Comparison of ENCODE assay signal across 27 cellular contexts in the genomic region with DNA sequence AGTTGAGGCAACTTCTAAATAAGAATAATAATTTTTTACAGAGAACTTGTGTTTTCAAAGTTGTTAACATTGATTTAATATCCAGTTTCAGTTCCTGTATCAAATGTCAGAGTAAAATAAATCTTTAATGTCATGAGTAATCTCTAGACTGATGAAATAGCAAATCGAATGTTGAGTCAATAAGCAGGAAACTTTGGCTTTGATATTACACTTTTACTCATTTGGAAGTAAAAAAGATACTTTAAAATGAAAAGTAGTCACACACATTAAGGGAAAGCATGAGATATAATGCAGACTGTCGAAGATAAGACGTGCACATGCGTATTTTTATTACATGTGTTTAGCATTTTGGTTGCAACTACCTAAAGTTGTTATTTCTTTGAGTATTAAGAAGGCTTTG.
DNase-seq lines count a peak whose midpoint lies in the region; ATAC-seq and TF ChIP-seq lines count a peak whose summit lies in the region.
"Had no signal": no experiment of that assay in that cellular context is flagged by ENCODE, and none has a peak within 500 bp of the region (broad histone marks: within the 10 kb centered on the region; RNA-seq: fewer than 3 reads in every experiment).

No MANE protein-coding gene starts in this region.

- H3K4me3 ChIP-seq in fibroblast of the aortic adventitia (ENCODE audit: low read depth, low read length), result no peak overlapping the region
- H3K4me3 ChIP-seq: esophagus squamous epithelium, skin epidermis had no signal

- POLR2A ChIA-PET in RWPE1 (lab: Yijun Ruan, JAX; ENCODE audit: low non-redundant PET), result no interaction called here

- peaks cover 4% of the 10 kb centered on the region for H3K9me3 Mint-ChIP-seq in activated T-cell treated with anti-CD3 and anti-CD28 coated beads, Interleukin-2, amount 50 U/mL, for 4 hours
- H3K9me3 Mint-ChIP-seq: endodermal cell had no signal

- peaks cover 16% of the 10 kb centered on the region for H3K4me1 Mint-ChIP-seq in activated T-cell treated with anti-CD3 and anti-CD28 coated beads, Interleukin-2, amount 50 U/mL, for 4 hours (ENCODE audit: low read depth)
- H3K4me1 Mint-ChIP-seq: activated CD4-positive, alpha-beta T cell treated with anti-CD3 and anti-CD28 coated beads, Interleukin-2, amount 10 ng/mL, durations not matched to agents 7 days and 5 days; endodermal cell had no signal

- no peak overlapping the region for H3K27ac ChIP-seq in RWPE1
- H3K27ac ChIP-seq: esophagus squamous epithelium, neutrophil, skin epidermis had no signal

- DNase-seq in activated T-cell treated with anti-CD3 and anti-CD28 coated beads, Interleukin-2, amount 50 U/mL, for 4 hours, result no peak
- DNase-seq in activated T-cell treated with anti-CD3 and anti-CD28 coated beads, Interleukin-2, amount 50 U/mL, for 48 hours, result no peak
- DNase-seq in RWPE1 (ENCODE audit: low spot score), result peak; percentile 8
- DNase-seq in fibroblast of the aortic adventitia (ENCODE audit: low read depth), result peak; percentile 1
- peak; percentile 6 for DNase-seq in stromal cell of bone marrow (ENCODE audit: low read depth)
- DNase-seq: activated CD4-positive, alpha-beta T cell treated with anti-CD3 and anti-CD28 coated beads, Interleukin-2, amount 10 ng/mL, durations not matched to agents 7 days and 5 days; activated gamma-delta T cell; amniotic stem cell; C1 segment of cervical spinal cord; Caco-2; DMS79; endodermal cell; esophagus squamous epithelium; Kasumi-1; mammary epithelial cell; NCI-H1092; NCI-H2029 treated with DMSO at 0.1 percent for 48 hours; NCI-H2227 treated with DMSO at 0.1 percent for 48 hours; SK-N-SH; stimulated activated CD4-positive, alpha-beta T cell treated with anti-CD3 and anti-CD28 coated beads, Interleukin-1b, Interleukin-23, amount 100 ng/mL, for 48 hours; T-helper 17 cell had no signal

- TF ChIP-seq CTCF in RWPE1 (conservative IDR thresholded peaks at IDR 0.05; ENCODE audit: low read depth) (no peak), fibroblast of the aortic adventitia (IDR thresholded peaks at IDR 0.05; ENCODE audit: insufficient read depth, low read length) (no peak)

- no peak overlapping the region for H3K4me3 Mint-ChIP-seq in activated T-cell treated with anti-CD3 and anti-CD28 coated beads, Interleukin-2, amount 50 U/mL, for 4 hours
- H3K4me3 Mint-ChIP-seq: activated CD4-positive, alpha-beta T cell treated with anti-CD3 and anti-CD28 coated beads, Interleukin-2, amount 10 ng/mL, durations not matched to agents 7 days and 5 days; endodermal cell; T-helper 17 cell had no signal

- CTCF ChIA-PET in RWPE1 (lab: Yijun Ruan, JAX), result no interaction called here

- ATAC-seq in activated T-cell treated with anti-CD3 and anti-CD28 coated beads, Interleukin-2, amount 50 U/mL, for 4 hours, result peak; percentile 51 to 61
- ATAC-seq in HG03571 (IDR thresholded peaks at IDR 0.05; ENCODE audit: unreplicated experiment) (no peak), HG02938 (IDR thresholded peaks at IDR 0.05; ENCODE audit: unreplicated experiment) (no peak), GM19463 (IDR thresholded peaks at IDR 0.05; ENCODE audit: unreplicated experiment) (no peak)
- ATAC-seq: HepG2, T-helper 17 cell had no signal

- no peaks in the 10 kb centered on the region for H3K36me3 Mint-ChIP-seq in activated T-cell treated with anti-CD3 and anti-CD28 coated beads, Interleukin-2, amount 50 U/mL, for 4 hours (ENCODE audit: insufficient read depth)

- H3K27me3 Mint-ChIP-seq in activated T-cell treated with anti-CD3 and anti-CD28 coated beads, Interleukin-2, amount 50 U/mL, for 4 hours (ENCODE audit: low read depth), result peaks cover 5% of the 10 kb centered on the region

Comparison
In these comparisons a context has a peak if more than half of its experiments do, and no peak if none do; other contexts are left out.
1. ATAC-seq: peak in activated T-cell treated with anti-CD3 and anti-CD28 coated beads, Interleukin-2, amount 50 U/mL, for 4 hours (2 of 2); none in HG03571 (single experiment), HG02938 (single experiment) and GM19463 (single experiment).
2. DNase-seq: peak in RWPE1 (single experiment), fibroblast of the aortic adventitia (single experiment) and stromal cell of bone marrow (single experiment); none in activated T-cell treated with anti-CD3 and anti-CD28 coated beads, Interleukin-2, amount 50 U/mL, for 4 hours (single experiment) and activated T-cell treated with anti-CD3 and anti-CD28 coated beads, Interleukin-2, amount 50 U/mL, for 48 hours (0 of 2).